ENCODE assay signal across 8 cellular contexts in genomic region chr13:43368003-43368402, GRCh38.
DNase-seq lines count a peak whose midpoint lies in the region; ATAC-seq and TF ChIP-seq lines count a peak whose summit lies in the region.

No MANE protein-coding gene starts in this region.

- H3K4me1 ChIP-seq in OCI-LY7 (ENCODE audit: insufficient read depth, low read length, poor library complexity, severe bottlenecking) (no peaks in the 10 kb centered on the region), ovary (ENCODE audit: insufficient read depth) (no peaks in the 10 kb centered on the region)

- peak overlapping the region; percentile 30 for H3K4me3 ChIP-seq in AG04450 (ENCODE audit: low read depth, low read length)
- H3K4me3 ChIP-seq in OCI-LY7 (ENCODE audit: low read depth, low read length, poor library complexity, severe bottlenecking) = no peak overlapping the region
- no peak overlapping the region for H3K4me3 ChIP-seq in ovary

- POLR2A ChIA-PET in AG04450 (lab: Yijun Ruan, JAX) = interaction anchor here (1.0 kb wide), 1 partner anchor 148 kb away, joined by 3 read pairs; no protein-coding TSS in a partner anchor
- POLR2A ChIA-PET in OCI-LY7 (lab: Charles Lee) = no interaction called here

- no peaks in the 10 kb centered on the region for H3K9me2 ChIP-seq in OCI-LY7 (ENCODE audit: insufficient read depth, low read length)

- H4K20me1 ChIP-seq in OCI-LY7 (ENCODE audit: insufficient read depth, low read length) = no peaks in the 10 kb centered on the region

- no peak for TF ChIP-seq CTCF in AG04450 (IDR thresholded peaks at IDR 0.05; ENCODE audit: low read depth, low read length)
- TF ChIP-seq CTCF in OCI-LY7 (conservative IDR thresholded peaks at IDR 0.05; ENCODE audit: low read length) = no peak
- TF ChIP-seq CTCF in ovary (IDR thresholded peaks at IDR 0.05) = no peak

- BruUV-seq in OCI-LY7 (replicated peaks; lab: Mats Ljungman, UMichigan) = no TSS peak

- H3K36me3 ChIP-seq in OCI-LY7 (ENCODE audit: insufficient read depth, low read length) (no peaks in the 10 kb centered on the region), ovary (no peaks in the 10 kb centered on the region)

- H3K27ac ChIP-seq in AG04450 (ENCODE audit: low read depth, low read length) (no peak overlapping the region), OCI-LY7 (ENCODE audit: low read depth, low read length, poor library complexity, severe bottlenecking) (no peak overlapping the region), ovary (no peak overlapping the region)

- no peak for DNase-seq in AG04450 (ENCODE audit: low read depth, low spot score)
- DNase-seq in left colon = no peak
- DNase-seq in OCI-LY7 (ENCODE audit: low spot score) = no peak
- DNase-seq in NCI-H1417 treated with DMSO at 0.1 percent for 48 hours (lab: John Stamatoyannopoulos, UW) = no peak
- DNase-seq in ovary = no peak

- intact Hi-C loops in left colon (cut with DNase I, micrococcal nuclease) = no loop called here
- intact Hi-C loops in OCI-LY7 (cut with micrococcal nuclease; ENCODE audit: unreplicated experiment) = no loop called here
- intact Hi-C loops in ovary (cut with DNase I) = no loop called here

- H3K27me3 ChIP-seq in AG04450 (ENCODE audit: control insufficient read depth, insufficient read depth, low read length) (no peaks in the 10 kb centered on the region), ovary (no peaks in the 10 kb centered on the region)

- H2AFZ ChIP-seq in OCI-LY7 (ENCODE audit: low read length) = no peak overlapping the region

- no peak overlapping the region for H3K4me2 ChIP-seq in OCI-LY7 (ENCODE audit: low read length)

- CTCF ChIA-PET in AG04450 (lab: Charles Lee) = interaction anchor here (1.0 kb wide), 1 partner anchor 61 kb away, joined by 3 read pairs; no protein-coding TSS in a partner anchor
- CTCF ChIA-PET in OCI-LY7 (lab: Charles Lee; ENCODE audit: unreplicated experiment) = no interaction called here

- no peak for TF ChIP-seq EP300 in ovary (IDR thresholded peaks at IDR 0.05)

- ATAC-seq in GM21367 (IDR thresholded peaks at IDR 0.05; ENCODE audit: unreplicated experiment) (peak; percentile 58), SK-N-SH treated with all-trans-retinoic acid at 6 μM for 48 hours (peak; percentile 14; the same call in 2 of the 3 replicates), left colon (peak; percentile 20), HG03520 (IDR thresholded peaks at IDR 0.05; ENCODE audit: unreplicated experiment) (no peak)

- H3K9me3 ChIP-seq in AG04450 (ENCODE audit: control insufficient read depth, insufficient read depth, low read length) (no peaks in the 10 kb centered on the region), OCI-LY7 (ENCODE audit: low read length) (no peaks in the 10 kb centered on the region), ovary (no peaks in the 10 kb centered on the region)

- no peak for TF ChIP-seq POLR2A in ovary (IDR thresholded peaks at IDR 0.05)

- H3K79me2 ChIP-seq in OCI-LY7 (ENCODE audit: insufficient read depth, low read depth, low read length) = no peaks in the 10 kb centered on the region

- 6 to 23% (median 9%) methylated on average over 3 of the region's 3 CpGs for WGBS in ovary, 3 donors

TF ChIP-seq in SK-N-SH treated with all-trans-retinoic acid at 6 μM for 48 hours, 23 proteins besides CTCF, POLR2A, EP300 and RAD21:
- TF ChIP-seq ZFP30 (CRISPR knock-in tag; IDR thresholded peaks at IDR 0.05) (no peak), TSHZ2 (CRISPR knock-in tag; IDR thresholded peaks at IDR 0.05) (no peak), ESRRG (CRISPR knock-in tag; IDR thresholded peaks at IDR 0.05) (no peak), CSRNP3 (CRISPR knock-in tag; IDR thresholded peaks at IDR 0.05) (no peak), TOX (CRISPR knock-in tag; IDR thresholded peaks at IDR 0.05; ENCODE audit: borderline replicate concordance) (no peak), CSDC2 (CRISPR knock-in tag; IDR thresholded peaks at IDR 0.05) (no peak), OSR1 (CRISPR knock-in tag; IDR thresholded peaks at IDR 0.05) (no peak), PATZ1 (CRISPR knock-in tag; IDR thresholded peaks at IDR 0.05; ENCODE audit: borderline replicate concordance) (no peak), ZNF70 (CRISPR knock-in tag; IDR thresholded peaks at IDR 0.05) (no peak), PPARA (CRISPR knock-in tag; IDR thresholded peaks at IDR 0.05; ENCODE audit: borderline replicate concordance) (no peak)
